Comparison of ENCODE assay signal across 8 cellular contexts in the genomic region with DNA sequence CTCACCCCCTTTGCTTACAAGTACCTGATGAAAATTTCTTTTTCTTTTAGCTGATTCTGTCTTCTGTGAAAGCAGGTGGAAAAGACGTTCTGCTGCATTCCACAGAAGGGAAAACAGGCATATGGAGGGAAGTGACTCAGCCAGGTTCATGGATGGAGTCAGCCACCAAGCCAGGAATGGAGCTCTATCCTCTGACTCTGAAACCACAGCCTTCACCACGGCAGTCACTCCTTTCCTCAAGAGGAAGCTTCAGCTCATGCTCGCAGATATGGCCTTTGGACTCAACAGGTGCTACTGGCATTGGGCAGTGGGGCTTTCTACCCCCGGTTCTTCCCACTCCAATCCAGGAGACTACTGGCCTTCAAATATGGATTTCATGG. TPM values are rescaled to one million over a fixed set of nuclear protein-coding genes. Genes with fewer than 3 reads are reported as not detected.
DNase-seq lines count a peak whose midpoint lies in the region; ATAC-seq, FAIRE-seq and TF ChIP-seq lines count a peak whose summit lies in the region.
"Had no signal": no experiment of that assay in that cellular context is flagged by ENCODE, and none has a peak within 500 bp of the region (broad histone marks: within the 10 kb centered on the region; RNA-seq: fewer than 3 reads in every experiment).

No MANE protein-coding gene starts in this region.

- TF ChIP-seq CTCF in HCT116 (IDR thresholded peaks at IDR 0.05 in 2 of 3, conservative IDR thresholded peaks at IDR 0.05 in 1 of 3; ENCODE audit: borderline replicate concordance in 1 of 3, insufficient read depth in 1 of 3, low read depth in 2 of 3, low read length in 2 of 3), result no peak
- TF ChIP-seq CTCF in SK-N-SH (IDR thresholded peaks at IDR 0.05), result no peak
- no peak for TF ChIP-seq CTCF in foreskin fibroblast (IDR thresholded peaks at IDR 0.05; ENCODE audit: low read depth, low read length)

- H3K9me3 ChIP-seq in HCT116 (ENCODE audit: control insufficient read depth in 1 of 2, insufficient read depth in 1 of 2, low read depth in 1 of 2, low read length in 2 of 2), result no peaks in the 10 kb centered on the region
- no peaks in the 10 kb centered on the region for H3K9me3 ChIP-seq in SK-N-SH
- no peaks in the 10 kb centered on the region for H3K9me3 ChIP-seq in subcutaneous abdominal adipose tissue (ENCODE audit: control insufficient read depth in 5 of 5, low read length in 5 of 5)

- no TSS peak for BruUV-seq in HCT116 (replicated peaks; lab: Mats Ljungman, UMichigan)

- POLR2A ChIA-PET in HCT116 (lab: Charles Lee), result interaction anchor here (0.8 to 3.5 kb wide), 5 partner anchors 8 to 67 kb away, joined by 3 to 32 read pairs (median 5); no protein-coding TSS in a partner anchor
- POLR2A ChIA-PET in SK-N-SH (lab: Yijun Ruan, JAX), result no interaction called here

- CTCF ChIA-PET in HCT116 (lab: Charles Lee), result interaction anchor here (1.1 to 1.9 kb wide), 2 partner anchors 11 to 13 kb away, joined by 9 to 10 read pairs; no protein-coding TSS in a partner anchor
- CTCF ChIA-PET in SK-N-SH (lab: Yijun Ruan, JAX), result interaction anchor here (1.0 to 26.9 kb wide), 5 partner anchors 12 to 51 kb away, joined by 3 to 472 read pairs (median 5); no protein-coding TSS in a partner anchor

- peak in 1 of 2 experiments; percentile 92; a peak in 2 of 4 replicates for TF ChIP-seq EP300 in SK-N-SH (IDR thresholded peaks at IDR 0.05; ENCODE audit: borderline replicate concordance in 1 of 2, low read depth in 1 of 2, low read length in 1 of 2)

- TF ChIP-seq POLR2A in HCT116 (IDR thresholded peaks at IDR 0.05; ENCODE audit: borderline replicate concordance, extremely low read depth, insufficient read depth, insufficient read length), result no peak
- no peak for TF ChIP-seq POLR2A in GM12892 (IDR thresholded peaks at IDR 0.05; ENCODE audit: low read depth, low read length)

- H4K20me1 ChIP-seq in HCT116 (ENCODE audit: insufficient read depth) (no peaks in the 10 kb centered on the region), SK-N-SH (ENCODE audit: insufficient read depth) (no peaks in the 10 kb centered on the region)

- H3K4me2 ChIP-seq in HCT116 (ENCODE audit: low read length), result peak overlapping the region; percentile 61
- H3K4me2 ChIP-seq in SK-N-SH, result peak overlapping the region; percentile 12; the same call in 1 of the 2 replicates

- H3F3A ChIP-seq in SK-N-SH (replicated peaks; ENCODE audit: insufficient read depth), result peaks cover 27% of the 10 kb centered on the region

- no peaks in the 10 kb centered on the region for H3K79me2 ChIP-seq in HCT116 (ENCODE audit: insufficient read depth, low read length)
- H3K79me2 ChIP-seq in SK-N-SH (ENCODE audit: insufficient read depth), result no peaks in the 10 kb centered on the region

- FAIRE-seq in GM12892 (lab: Jason Lieb, UNC), result no peak

- H3K27ac ChIP-seq in HCT116 (ENCODE audit: low read depth, low read length) (peak overlapping the region; percentile 61), SK-N-SH (ENCODE audit: low read depth in 2 of 2, low read length in 1 of 2) (peak overlapping the region in 1 of 2 experiments; percentile 41; a peak in 2 of 4 replicates), subcutaneous abdominal adipose tissue (ENCODE audit: low read depth, low read length) (peak overlapping the region; percentile 41)

- RAD21 ChIA-PET in HCT116 (lab: Charles Lee; ENCODE audit: low non-redundant PET in 1 of 2, low total read pairs in 2 of 2, uncharacterized antibody in 2 of 2, unreplicated experiment in 2 of 2), result interaction anchor here (0.6 to 1.2 kb wide), 4 partner anchors 9 to 13 kb away, joined by 3 to 4 read pairs (median 3); no protein-coding TSS in a partner anchor

- H2AFZ ChIP-seq in HCT116 (ENCODE audit: low read depth, low read length, poor library complexity, severe bottlenecking) (peak overlapping the region; percentile 36), SK-N-SH (ENCODE audit: low read depth) (no peak overlapping the region)

- DNase-seq in HCT116 (ENCODE audit: low read depth, low spot score) (peak; percentile 75), SK-N-SH (no peak), foreskin fibroblast (peak; percentile 91 to 94), GM12892 (ENCODE audit: insufficient read length) (no peak), SHP77 treated with DMSO at 0.1 percent for 48 hours (lab: John Stamatoyannopoulos, UW) (no peak)

- no peaks in the 10 kb centered on the region for H3K9me2 ChIP-seq in HCT116 (ENCODE audit: insufficient read depth)
- no peaks in the 10 kb centered on the region for H3K9me2 ChIP-seq in SK-N-SH

- H3K4me3 ChIP-seq in HCT116 (replicated peaks in 1 of 2; ENCODE audit: low read depth in 1 of 2, low read length in 2 of 2), result no peak overlapping the region
- no peak overlapping the region for H3K4me3 ChIP-seq in SK-N-SH (ENCODE audit: low read depth in 2 of 2, low read length in 1 of 2)
- H3K4me3 ChIP-seq in foreskin fibroblast (ENCODE audit: low read depth in 1 of 2, low read length in 2 of 2), result no peak overlapping the region
- H3K4me3 ChIP-seq in subcutaneous abdominal adipose tissue (ENCODE audit: low read depth in 1 of 5, low read length in 5 of 5), result no peak overlapping the region

- H3K36me3 ChIP-seq in HCT116 (ENCODE audit: control insufficient read depth in 1 of 2, insufficient read depth in 2 of 2, low read length in 2 of 2) (no peaks in the 10 kb centered on the region), SK-N-SH (replicated peaks in 1 of 2; ENCODE audit: control insufficient read depth in 1 of 2, insufficient read depth in 2 of 2, low read length in 1 of 2) (no peaks in the 10 kb centered on the region), subcutaneous abdominal adipose tissue (ENCODE audit: control insufficient read depth in 5 of 5, insufficient read depth in 5 of 5, low read length in 5 of 5) (no peaks in the 10 kb centered on the region)

- H3K9ac ChIP-seq in HCT116 (ENCODE audit: low read length) (peak overlapping the region; percentile 14; the same call in 1 of the 2 replicates), SK-N-SH (no peak overlapping the region), subcutaneous abdominal adipose tissue (ENCODE audit: low read length in 5 of 5) (no peak overlapping the region)

- 29% methylated on average over 4 of the region's 4 CpGs for WGBS in SK-N-SH (ENCODE audit: low lambda C conversion rate)

- intact Hi-C loops in HCT116 (cut with micrococcal nuclease), result no loop called here

- H3K4me1 ChIP-seq in HCT116 (ENCODE audit: control insufficient read depth in 1 of 2, insufficient read depth in 2 of 2, low read length in 2 of 2), result peaks cover 35 to 55% of the 10 kb centered on the region in 2 experiments
- H3K4me1 ChIP-seq in SK-N-SH (ENCODE audit: control insufficient read depth in 1 of 2, insufficient read depth in 2 of 2, low read depth in 1 of 2, low read length in 1 of 2), result peaks cover 0 to 8% of the 10 kb centered on the region in 2 experiments; a peak in 1 of 4 replicates
- peaks cover 2 to 29% (median 12%) of the 10 kb centered on the region in 5 donors for H3K4me1 ChIP-seq in subcutaneous abdominal adipose tissue (ENCODE audit: control insufficient read depth in 5 of 5, insufficient read depth in 5 of 5, low read length in 5 of 5)

- TF ChIP-seq RAD21 in HCT116 (IDR thresholded peaks at IDR 0.05; ENCODE audit: low read depth) (peak; percentile 6; the same call in 1 of the 2 replicates), SK-N-SH (IDR thresholded peaks at IDR 0.05; ENCODE audit: low read length) (no peak)

- ATAC-seq in HCT116 (peak; percentile 79), HG03378 (IDR thresholded peaks at IDR 0.05; ENCODE audit: unreplicated experiment) (no peak)
- ATAC-seq: left lobe of liver had no signal

- no peaks in the 10 kb centered on the region for H3K27me3 ChIP-seq in HCT116 (ENCODE audit: insufficient read depth, low read length)
- no peaks in the 10 kb centered on the region for H3K27me3 ChIP-seq in SK-N-SH (ENCODE audit: insufficient read depth)
- H3K27me3 ChIP-seq in subcutaneous abdominal adipose tissue (ENCODE audit: control insufficient read depth in 5 of 5, insufficient read depth in 4 of 5, low read length in 5 of 5), result no peaks in the 10 kb centered on the region

TF ChIP-seq in HCT116, 20 proteins besides CTCF, POLR2A, EP300 and RAD21 (continues in another document):
- TF ChIP-seq ELF1 (IDR thresholded peaks at IDR 0.05; ENCODE audit: borderline replicate concordance, low read depth), result no peak
- 0 out of 2 replicates have a peak, but pooled peaks have one; percentile 38 for TF ChIP-seq POLR2AphosphoS5 (IDR thresholded peaks at IDR 0.05; ENCODE audit: low read depth, low read length)

TF ChIP-seq in SK-N-SH, 30 proteins besides CTCF, POLR2A, EP300 and RAD21 (continues in another document):
- TF ChIP-seq POLR2AphosphoS5 (IDR thresholded peaks at IDR 0.05; ENCODE audit: low read depth, low read length), result peak; percentile 63; the same call in 1 of the 2 replicates
- peak; percentile 88; the same call in 1 of the 2 replicates for TF ChIP-seq RXRA (IDR thresholded peaks at IDR 0.05; ENCODE audit: borderline replicate concordance, low read depth)
- TF ChIP-seq, protein P1, sequence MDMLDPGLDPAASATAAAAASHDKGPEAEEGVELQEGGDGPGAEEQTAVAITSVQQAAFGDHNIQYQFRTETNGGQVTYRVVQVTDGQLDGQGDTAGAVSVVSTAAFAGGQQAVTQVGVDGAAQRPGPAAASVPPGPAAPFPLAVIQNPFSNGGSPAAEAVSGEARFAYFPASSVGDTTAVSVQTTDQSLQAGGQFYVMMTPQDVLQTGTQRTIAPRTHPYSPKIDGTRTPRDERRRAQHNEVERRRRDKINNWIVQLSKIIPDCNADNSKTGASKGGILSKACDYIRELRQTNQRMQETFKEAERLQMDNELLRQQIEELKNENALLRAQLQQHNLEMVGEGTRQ (IDR thresholded peaks at IDR 0.05; ENCODE audit: borderline replicate concordance, low read depth, low read length), result no peak

RNA-seq across cellular contexts. Expression of a gene that starts 11.5 kb away (rescaled TPM):
- total RNA-seq in HCT116 (2021; ENCODE audit: unreplicated experiment), result 60.3 TPM
- polyA plus RNA-seq in HCT116 (2012), result 103 and 107 TPM in 2 replicates
- 159 and 200 TPM in 2 replicates for polyA plus RNA-seq in SK-N-SH (2012; rRNA removed)
- 163 and 191 TPM in 2 replicates for polyA plus RNA-seq in SK-N-SH (2012; cell fraction: cytosol; rRNA removed)
- 211 and 277 TPM in 2 replicates for polyA plus RNA-seq in SK-N-SH (2012; cell fraction: nucleus; rRNA removed)
- 4.9 TPM for polyA plus RNA-seq in GM12892 (2012; ENCODE audit: missing spikeins)

RNA-seq across cellular contexts. Expression of a gene that starts 25.0 kb away (rescaled TPM):
- 28.3 TPM for total RNA-seq in HCT116 (2021; ENCODE audit: unreplicated experiment)
- 23.4 and 24.6 TPM in 2 replicates for polyA plus RNA-seq in HCT116 (2012)
- polyA plus RNA-seq in SK-N-SH (2012; rRNA removed), result 41.4 and 52.2 TPM in 2 replicates
- polyA plus RNA-seq in SK-N-SH (2012; cell fraction: cytosol; rRNA removed), result 29.0 and 35.7 TPM in 2 replicates
- polyA plus RNA-seq in SK-N-SH (2012; cell fraction: nucleus; rRNA removed), result 103 and 119 TPM in 2 replicates
- 13.0 TPM for polyA plus RNA-seq in GM12892 (2012; ENCODE audit: missing spikeins)

Comparison
In these comparisons a context has a peak if more than half of its experiments do, and no peak if none do; other contexts are left out.
1. DNase-seq: peak in HCT116 (single experiment) and foreskin fibroblast (2 of 2); none in SK-N-SH (single experiment), GM12892 (single experiment) and SHP77 treated with DMSO at 0.1 percent for 48 hours (single experiment).